In the genomic region with DNA sequence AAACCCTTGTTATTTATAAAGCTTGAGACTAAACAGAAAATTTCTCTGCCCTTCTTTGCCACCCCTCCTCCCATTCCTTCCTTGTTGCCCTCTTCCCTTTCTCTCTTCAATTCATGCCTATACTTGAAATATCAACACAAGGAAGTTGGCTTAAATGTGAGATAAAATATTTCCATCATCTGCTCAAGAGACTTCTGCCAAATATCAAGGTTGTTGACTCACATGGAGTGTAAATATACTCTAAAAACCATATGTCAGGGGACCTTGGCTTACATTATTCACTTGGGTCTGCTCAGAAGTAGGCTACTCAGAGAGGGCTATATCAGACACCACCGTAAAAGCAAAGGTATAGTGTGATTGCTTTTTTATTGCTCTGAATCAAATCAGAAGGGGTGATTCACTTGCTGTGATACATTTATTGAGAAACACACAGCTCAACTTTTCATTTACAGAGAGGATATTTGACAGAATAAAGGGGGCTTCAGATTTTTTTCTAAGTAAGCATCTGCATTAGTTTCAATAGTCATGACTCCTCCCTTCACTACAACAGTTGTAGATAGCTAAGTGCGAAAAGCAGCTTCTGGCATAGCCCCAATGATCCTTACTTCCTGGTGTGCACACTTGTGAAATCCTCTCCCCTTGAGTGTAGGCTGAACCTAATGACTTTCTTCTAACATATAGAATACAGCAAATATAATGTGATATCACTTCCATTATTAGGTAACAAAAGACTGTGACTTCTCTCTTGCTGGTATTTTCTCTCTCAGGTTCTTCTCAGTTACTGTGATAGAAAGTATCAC, we compare ENCODE assay signal across 19 cellular contexts.
"Had no signal": no experiment of that assay in that cellular context is flagged by ENCODE, and none has a peak within 500 bp of the region (broad histone marks: within the 10 kb centered on the region; RNA-seq: fewer than 3 reads in every experiment).

No MANE protein-coding gene starts in this region.

- H3K9me3 ChIP-seq: lower lobe of right lung, suprapubic skin had no signal

- H3K9ac ChIP-seq: parathyroid adenoma had no signal

- H2AFZ ChIP-seq: parathyroid adenoma had no signal

- H3K4me1 ChIP-seq: lower lobe of right lung, parathyroid adenoma, suprapubic skin had no signal

- H3K36me3 Mint-ChIP-seq: type B pancreatic cell had no signal

- ATAC-seq: activated naive CD8-positive, alpha-beta T cell treated with anti-CD3 and anti-CD28 coated beads, Interleukin-2, amount 50 U/mL, for 24 hours; lower lobe of right lung had no signal

- DNase-seq: activated CD4-positive, alpha-beta T cell treated with anti-CD3 and anti-CD28 coated beads for 1 hour; activated CD4-positive, alpha-beta T cell treated with anti-CD3 and anti-CD28 coated beads, Interleukin-2, amount 50 U/mL, for 4 hours; activated naive CD4-positive, alpha-beta T cell treated with anti-CD3 and anti-CD28 coated beads for 36 hours; activated naive CD8-positive, alpha-beta T cell treated with anti-CD3 and anti-CD28 coated beads, Interleukin-2, amount 50 U/mL, for 24 hours; activated T-cell treated with anti-CD3 and anti-CD28 coated beads for 4 hours; aorta; cerebellar nuclear complex; effector memory CD4-positive, alpha-beta T cell; head of caudate nucleus; lower lobe of right lung; midbrain; stimulated activated CD4-positive, alpha-beta T cell treated with anti-CD3 and anti-CD28 coated beads, Interleukin-4, amount 100 ng/mL, for 24 hours; stimulated activated naive CD4-positive, alpha-beta T cell treated with Interleukin-2 at 50 U/mL for 16 hours; T-helper 1 cell; T1000 had no signal

- H3K27ac Mint-ChIP-seq: activated naive CD4-positive, alpha-beta T cell treated with anti-CD3 and anti-CD28 coated beads for 36 hours; activated naive CD8-positive, alpha-beta T cell treated with anti-CD3 and anti-CD28 coated beads, Interleukin-2, amount 50 U/mL, for 24 hours; dendritic cell treated with granulocyte-macrophage colony-stimulating factor and Interleukin-4, amounts not matched to agents 40 ng/mL and 50 ng/mL, for 4 days; type B pancreatic cell had no signal

- H3K79me2 ChIP-seq: parathyroid adenoma had no signal

- H3K36me3 ChIP-seq: lower lobe of right lung, suprapubic skin had no signal

- H3K27me3 Mint-ChIP-seq: activated naive CD8-positive, alpha-beta T cell treated with anti-CD3 and anti-CD28 coated beads, Interleukin-2, amount 50 U/mL, for 24 hours; dendritic cell treated with granulocyte-macrophage colony-stimulating factor and Interleukin-4, amounts not matched to agents 40 ng/mL and 50 ng/mL, for 4 days; type B pancreatic cell had no signal

- H3K4me3 ChIP-seq: lower lobe of right lung, suprapubic skin had no signal

- H3K27ac ChIP-seq: lower lobe of right lung, parathyroid adenoma, suprapubic skin had no signal

- H3K27me3 ChIP-seq: suprapubic skin had no signal

- H3K4me3 Mint-ChIP-seq: activated naive CD4-positive, alpha-beta T cell treated with anti-CD3 and anti-CD28 coated beads for 36 hours; activated naive CD8-positive, alpha-beta T cell treated with anti-CD3 and anti-CD28 coated beads, Interleukin-2, amount 50 U/mL, for 24 hours; dendritic cell treated with granulocyte-macrophage colony-stimulating factor and Interleukin-4, amounts not matched to agents 40 ng/mL and 50 ng/mL, for 4 days; type B pancreatic cell had no signal

- H3K9me3 Mint-ChIP-seq: activated naive CD4-positive, alpha-beta T cell treated with anti-CD3 and anti-CD28 coated beads for 36 hours; type B pancreatic cell had no signal
